Comparison of ENCODE assay signal across 1 cellular context in genomic region chr2:150526827-150527226, GRCh38.
TF ChIP-seq lines count a peak whose summit lies in the region.

No MANE protein-coding gene starts in this region.

TF ChIP-seq in HepG2, 621 proteins besides CTCF, POLR2A, EP300 and RAD21:
- TF ChIP-seq ZNF18 (CRISPR knock-in tag; IDR thresholded peaks at IDR 0.05; ENCODE audit: insufficient replicate concordance) (no peak), U2AF1 (optimal IDR thresholded peaks at IDR 0.05; ENCODE audit: low read depth, low read length) (no peak), ZBTB26 (CRISPR knock-in tag; IDR thresholded peaks at IDR 0.05; ENCODE audit: borderline replicate concordance) (no peak), AGO2 (optimal IDR thresholded peaks at IDR 0.05; ENCODE audit: low read depth, low read length) (no peak), RFX5 (IDR thresholded peaks at IDR 0.05; ENCODE audit: low read depth, low read length) (peak; percentile 45; the same call in 1 of the 2 replicates), POLR2G (IDR thresholded peaks at IDR 0.05; ENCODE audit: low read depth, low read length) (no peak), ZNF20 (CRISPR knock-in tag; IDR thresholded peaks at IDR 0.05) (no peak), AHDC1 (CRISPR knock-in tag; IDR thresholded peaks at IDR 0.05; ENCODE audit: borderline replicate concordance) (no peak)
